In genomic region chr10:91634246-91634645, GRCh38 we compare ENCODE assay signal across 19 cellular contexts. TPM values are rescaled to one million over a fixed set of nuclear protein-coding genes. Genes with fewer than 3 reads are reported as not detected.
DNase-seq lines count a peak whose midpoint lies in the region; ATAC-seq and TF ChIP-seq lines count a peak whose summit lies in the region.
"Had no signal": no experiment of that assay in that cellular context is flagged by ENCODE, and none has a peak within 500 bp of the region (broad histone marks: within the 10 kb centered on the region; RNA-seq: fewer than 3 reads in every experiment).

No MANE protein-coding gene starts in this region.

- H3K9me3 Mint-ChIP-seq in nephron progenitor cell (peaks cover 19% of the 10 kb centered on the region), type B pancreatic cell (peaks cover 6% of the 10 kb centered on the region)
- H3K9me3 Mint-ChIP-seq in stimulated activated memory B cell treated with anti-CD40 and anti-IgM and Interleukin-4, amounts not matched to agents 10 μg/mL and 1 μg/mL and 100 μg/mL, for 72 hours, result no peaks in the 10 kb centered on the region
- no peaks in the 10 kb centered on the region for H3K9me3 Mint-ChIP-seq in stimulated activated effector memory CD8-positive, alpha-beta T cell treated with anti-CD3 and anti-CD28 coated beads, Interleukin-12 subunit alpha, Interleukin-12 subunit beta, amount 100 ng/mL, for 72 hours
- H3K9me3 Mint-ChIP-seq: CD8-positive, alpha-beta memory T cell had no signal

- TF ChIP-seq CTCF in left ventricle myocardium inferior (IDR thresholded peaks at IDR 0.05; ENCODE audit: borderline replicate concordance) (no peak), heart left ventricle (IDR thresholded peaks at IDR 0.05) (no peak), coronary artery (IDR thresholded peaks at IDR 0.05) (no peak), nephron progenitor cell (IDR thresholded peaks at IDR 0.05) (no peak), type B pancreatic cell (conservative IDR thresholded peaks at IDR 0.05) (no peak)

- no peaks in the 10 kb centered on the region for H3K9me3 ChIP-seq in left ventricle myocardium inferior (replicated peaks)
- no peaks in the 10 kb centered on the region for H3K9me3 ChIP-seq in heart left ventricle
- H3K9me3 ChIP-seq: MG63 had no signal

- peaks cover 30% of the 10 kb centered on the region for H3K4me1 Mint-ChIP-seq in nephron progenitor cell
- peaks cover 16% of the 10 kb centered on the region for H3K4me1 Mint-ChIP-seq in type B pancreatic cell (ENCODE audit: unreplicated experiment)
- peaks cover 16% of the 10 kb centered on the region for H3K4me1 Mint-ChIP-seq in stimulated activated memory B cell treated with anti-CD40 and anti-IgM and Interleukin-4, amounts not matched to agents 10 μg/mL and 1 μg/mL and 100 μg/mL, for 72 hours
- H3K4me1 Mint-ChIP-seq in stimulated activated effector memory CD8-positive, alpha-beta T cell treated with anti-CD3 and anti-CD28 coated beads, Interleukin-12 subunit alpha, Interleukin-12 subunit beta, amount 100 ng/mL, for 72 hours, result no peaks in the 10 kb centered on the region

- H3K27me3 Mint-ChIP-seq in nephron progenitor cell (ENCODE audit: low read depth, poor library complexity) (peaks cover 13% of the 10 kb centered on the region), type B pancreatic cell (peaks cover 16% of the 10 kb centered on the region)
- peaks cover 68% of the 10 kb centered on the region for H3K27me3 Mint-ChIP-seq in stimulated activated memory B cell treated with anti-CD40 and anti-IgM and Interleukin-4, amounts not matched to agents 10 μg/mL and 1 μg/mL and 100 μg/mL, for 72 hours

- H3K27ac ChIP-seq in left ventricle myocardium inferior (replicated peaks) (peak overlapping the region; percentile 91), heart left ventricle (peak overlapping the region in 5 of 12 donors; percentile 79 to 89 (median 84)), coronary artery (peak overlapping the region; percentile 66 to 83)
- H3K27ac ChIP-seq: 22Rv1, BLaER1 had no signal

- no peak overlapping the region for H3K27ac Mint-ChIP-seq in nephron progenitor cell
- no peak overlapping the region for H3K27ac Mint-ChIP-seq in type B pancreatic cell
- H3K27ac Mint-ChIP-seq in stimulated activated memory B cell treated with anti-CD40 and anti-IgM and Interleukin-4, amounts not matched to agents 10 μg/mL and 1 μg/mL and 100 μg/mL, for 72 hours, result no peak overlapping the region
- H3K27ac Mint-ChIP-seq in stimulated activated effector memory CD8-positive, alpha-beta T cell treated with anti-CD3 and anti-CD28 coated beads, Interleukin-12 subunit alpha, Interleukin-12 subunit beta, amount 100 ng/mL, for 72 hours, result no peak overlapping the region
- H3K27ac Mint-ChIP-seq: CD8-positive, alpha-beta memory T cell had no signal

- no peak for TF ChIP-seq POLR2A in heart left ventricle (IDR thresholded peaks at IDR 0.05)

- H3K36me3 ChIP-seq in left ventricle myocardium inferior, result peaks cover 17% of the 10 kb centered on the region
- peaks cover 0 to 18% (median 14%) of the 10 kb centered on the region in 9 donors for H3K36me3 ChIP-seq in heart left ventricle
- H3K36me3 ChIP-seq: BLaER1 had no signal

- no peak for ATAC-seq in heart left ventricle
- ATAC-seq in stimulated activated memory B cell treated with anti-CD40 and anti-IgM and Interleukin-4, amounts not matched to agents 10 μg/mL and 1 μg/mL and 100 μg/mL, for 72 hours, result no peak
- ATAC-seq in stimulated activated effector memory CD8-positive, alpha-beta T cell treated with anti-CD3 and anti-CD28 coated beads, Interleukin-12 subunit alpha, Interleukin-12 subunit beta, amount 100 ng/mL, for 72 hours, result no peak

- H3K4me3 Mint-ChIP-seq in nephron progenitor cell, result peak overlapping the region; percentile 30
- H3K4me3 Mint-ChIP-seq in type B pancreatic cell, result peak overlapping the region; percentile 30
- H3K4me3 Mint-ChIP-seq in stimulated activated memory B cell treated with anti-CD40 and anti-IgM and Interleukin-4, amounts not matched to agents 10 μg/mL and 1 μg/mL and 100 μg/mL, for 72 hours, result no peak overlapping the region
- no peak overlapping the region for H3K4me3 Mint-ChIP-seq in stimulated activated effector memory CD8-positive, alpha-beta T cell treated with anti-CD3 and anti-CD28 coated beads, Interleukin-12 subunit alpha, Interleukin-12 subunit beta, amount 100 ng/mL, for 72 hours

- H3K27me3 ChIP-seq in left ventricle myocardium inferior (ENCODE audit: low read depth) (no peaks in the 10 kb centered on the region), heart left ventricle (peaks cover 0 to 20% (median 0%) of the 10 kb centered on the region in 9 donors)
- H3K27me3 ChIP-seq: BLaER1, MG63 had no signal

- peaks cover 22% of the 10 kb centered on the region for H3K36me3 Mint-ChIP-seq in nephron progenitor cell (ENCODE audit: low read depth)
- H3K36me3 Mint-ChIP-seq in type B pancreatic cell, result peaks cover 15% of the 10 kb centered on the region
- no peaks in the 10 kb centered on the region for H3K36me3 Mint-ChIP-seq in stimulated activated memory B cell treated with anti-CD40 and anti-IgM and Interleukin-4, amounts not matched to agents 10 μg/mL and 1 μg/mL and 100 μg/mL, for 72 hours
- H3K36me3 Mint-ChIP-seq in stimulated activated effector memory CD8-positive, alpha-beta T cell treated with anti-CD3 and anti-CD28 coated beads, Interleukin-12 subunit alpha, Interleukin-12 subunit beta, amount 100 ng/mL, for 72 hours, result no peaks in the 10 kb centered on the region
- H3K36me3 Mint-ChIP-seq: CD8-positive, alpha-beta memory T cell had no signal

- H3K4me3 ChIP-seq in left ventricle myocardium inferior (no peak overlapping the region), heart left ventricle (no peak overlapping the region), coronary artery (no peak overlapping the region)
- H3K4me3 ChIP-seq: BLaER1, GM12878 had no signal

- intact Hi-C loops in left ventricle myocardium inferior (cut with micrococcal nuclease) (loop anchor here (5.0 kb wide), 1 partner anchor 82 kb away; no protein-coding TSS in a partner anchor), heart left ventricle (cut with DNase I) (loop anchor here (2.0 to 10.0 kb wide), 14 partner anchors 37 to 339 kb away; partner anchors contain the start of gene HECTD2 (in 3 of the 10))

- H3K4me1 ChIP-seq in left ventricle myocardium inferior (peaks cover 49% of the 10 kb centered on the region), heart left ventricle (peaks cover 0 to 28% (median 5%) of the 10 kb centered on the region in 12 donors)
- H3K4me1 ChIP-seq: BLaER1 had no signal

- DNase-seq in left ventricle myocardium inferior (no peak), heart left ventricle (no peak), coronary artery (ENCODE audit: low spot score) (no peak), nephron progenitor cell (no peak), type B pancreatic cell (ENCODE audit: extremely low spot score, unreplicated experiment) (no peak), COR-L47 (lab: John Stamatoyannopoulos, UW) (no peak)
- no peak for DNase-seq in stimulated activated effector memory CD8-positive, alpha-beta T cell treated with anti-CD3 and anti-CD28 coated beads, Interleukin-12 subunit alpha, Interleukin-12 subunit beta, amount 100 ng/mL, for 72 hours (ENCODE audit: low spot score in 2 of 2)
- DNase-seq: CD8-positive, alpha-beta memory T cell; DND-41; GDM1; Karpas-422; MG63; NCI-H1092; NCI-H226; NCI-H524 treated with DMSO at 0.1 percent for 48 hours had no signal

- 56 to 74% (median 66%) methylated on average over 5 of the region's 5 CpGs for WGBS in heart left ventricle, 4 donors

RNA-seq across cellular contexts. Expression of gene PPP1R3C, which starts 1.4 kb away (rescaled TPM):
- total RNA-seq in left ventricle myocardium inferior, result 236 TPM
- total RNA-seq in heart left ventricle, result 100 to 1,000 TPM in 7 of 9 donors, 10 to 100 TPM in 2; 38.0 to 270 (median 150) TPM
- polyA plus RNA-seq in heart left ventricle, result 10 to 100 TPM; 35.4 to 82.6 TPM
- 5.4 and 7.8 TPM in 2 replicates for total RNA-seq in type B pancreatic cell (ENCODE audit: low replicate concordance)
- total RNA-seq: CD8-positive, alpha-beta memory T cell; GM12878 had no signal
- polyA plus RNA-seq: CD8-positive, alpha-beta memory T cell had no signal

Comparison
In these comparisons a context has a peak if more than half of its experiments do, and no peak if none do; other contexts are left out.
1. H3K4me3 Mint-ChIP-seq: peak in nephron progenitor cell (single experiment) and type B pancreatic cell (single experiment); none in stimulated activated memory B cell treated with anti-CD40 and anti-IgM and Interleukin-4, amounts not matched to agents 10 μg/mL and 1 μg/mL and 100 μg/mL, for 72 hours (single experiment) and stimulated activated effector memory CD8-positive, alpha-beta T cell treated with anti-CD3 and anti-CD28 coated beads, Interleukin-12 subunit alpha, Interleukin-12 subunit beta, amount 100 ng/mL, for 72 hours (single experiment).